In genomic region chr2:11809586-11810236, GRCh38 we compare ENCODE assay signal across 1 cellular context.
A peak's percentile ranks its signal among the peaks of the same experiment; 100 is the strongest.
TF ChIP-seq lines count a peak whose summit lies in the region.

No MANE protein-coding gene starts in this region.

TF ChIP-seq in HepG2, 621 proteins besides CTCF, POLR2A, EP300 and RAD21 (continued from another document and continues in another):
- TF ChIP-seq MAF1 (CRISPR knock-in tag; IDR thresholded peaks at IDR 0.05; ENCODE audit: borderline replicate concordance) (no peak), ZSCAN5A (CRISPR knock-in tag; IDR thresholded peaks at IDR 0.05; ENCODE audit: borderline replicate concordance) (no peak), SOX6 (IDR thresholded peaks at IDR 0.05) (no peak), SOX6 (CRISPR knock-in tag; IDR thresholded peaks at IDR 0.05) (peak; percentile 29; the same call in 1 of the 2 replicates), SNAI1 (CRISPR knock-in tag; IDR thresholded peaks at IDR 0.05; ENCODE audit: borderline replicate concordance) (no peak), RBFOX2 (IDR thresholded peaks at IDR 0.05; ENCODE audit: low read depth, low read length) (no peak), ZNF512 (CRISPR knock-in tag; IDR thresholded peaks at IDR 0.05) (no peak), XRCC5 (optimal IDR thresholded peaks at IDR 0.05; ENCODE audit: low read length) (no peak), ZNF781 (CRISPR knock-in tag; IDR thresholded peaks at IDR 0.05; ENCODE audit: borderline replicate concordance, not compliant biosample characterization) (no peak), PRDM15 (CRISPR knock-in tag; IDR thresholded peaks at IDR 0.05) (no peak), MXD1 (CRISPR knock-in tag; IDR thresholded peaks at IDR 0.05) (no peak), GRHL1 (CRISPR knock-in tag; conservative IDR thresholded peaks at IDR 0.05) (no peak), ZNF609 (CRISPR knock-in tag; IDR thresholded peaks at IDR 0.05; ENCODE audit: borderline replicate concordance) (no peak), ZBTB2 (CRISPR knock-in tag; IDR thresholded peaks at IDR 0.05; ENCODE audit: low read depth) (no peak), NR2F2 (IDR thresholded peaks at IDR 0.05; ENCODE audit: borderline replicate concordance, low read depth) (peak; percentile 42; the same call in 1 of the 2 replicates), HNRNPK (IDR thresholded peaks at IDR 0.05; ENCODE audit: low read depth, low read length, poor library complexity, severe bottlenecking) (no peak), TEAD3 (CRISPR knock-in tag; optimal IDR thresholded peaks at IDR 0.05; ENCODE audit: borderline replicate concordance) (peak; percentile 53), ZNF331 (CRISPR knock-in tag; IDR thresholded peaks at IDR 0.05) (peak; percentile 28; the same call in 1 of the 2 replicates), MXD4 (CRISPR knock-in tag; IDR thresholded peaks at IDR 0.05) (no peak), SOX13 (IDR thresholded peaks at IDR 0.05) (no peak), SOX13 (CRISPR knock-in tag; conservative IDR thresholded peaks at IDR 0.05 in 1 of 2, IDR thresholded peaks at IDR 0.05 in 1 of 2) (peak in 1 of 2 experiments; percentile 39; a peak in 1 of 4 replicates), ARID4A (CRISPR knock-in tag; IDR thresholded peaks at IDR 0.05; ENCODE audit: borderline replicate concordance) (0 out of 2 replicates have a peak, but pooled peaks have one; percentile 30), WIZ (CRISPR knock-in tag; IDR thresholded peaks at IDR 0.05) (no peak), CEBPG (CRISPR knock-in tag; IDR thresholded peaks at IDR 0.05) (peak; percentile 45; the same call in 1 of the 2 replicates), JARID2 (CRISPR knock-in tag; IDR thresholded peaks at IDR 0.05; ENCODE audit: insufficient replicate concordance) (no peak), ZFP37 (CRISPR knock-in tag; IDR thresholded peaks at IDR 0.05; ENCODE audit: borderline replicate concordance) (no peak), ZNF382 (CRISPR knock-in tag; IDR thresholded peaks at IDR 0.05; ENCODE audit: borderline replicate concordance) (no peak), ZBTB44 (CRISPR knock-in tag; IDR thresholded peaks at IDR 0.05) (no peak), KDM5B (CRISPR knock-in tag; IDR thresholded peaks at IDR 0.05; ENCODE audit: borderline replicate concordance) (peak; percentile 30; the same call in 1 of the 2 replicates), ZFP36 (IDR thresholded peaks at IDR 0.05; ENCODE audit: borderline replicate concordance, low read depth, low read length, partially characterized antibody) (no peak), ZNF510 (CRISPR knock-in tag; IDR thresholded peaks at IDR 0.05; ENCODE audit: low read depth) (no peak), RBM39 (IDR thresholded peaks at IDR 0.05; ENCODE audit: low read depth, low read length, poor library complexity, severe bottlenecking) (no peak), FIP1L1 (IDR thresholded peaks at IDR 0.05; ENCODE audit: borderline replicate concordance, insufficient read depth, low read depth, low read length) (no peak)
